19 cellular contexts compared by ENCODE assay signal in genomic region chr2:128584296-128584900, GRCh38.
DNase-seq lines count a peak whose midpoint lies in the region; ATAC-seq, FAIRE-seq and TF ChIP-seq lines count a peak whose summit lies in the region.
"Had no signal": no experiment of that assay in that cellular context is flagged by ENCODE, and none has a peak within 500 bp of the region (broad histone marks: within the 10 kb centered on the region; RNA-seq: fewer than 3 reads in every experiment).

No MANE protein-coding gene starts in this region.

- no peak overlapping the region for H2BK15ac ChIP-seq in neuronal stem cell (ENCODE audit: low read length)

- TF ChIP-seq POLR2A in esophagus muscularis mucosa (IDR thresholded peaks at IDR 0.05; ENCODE audit: low read depth): no peak

- peak; percentile 57 for FAIRE-seq in HTR-8/SVneo (lab: Jason Lieb, UNC)

- H3K9ac ChIP-seq in neuronal stem cell (ENCODE audit: low read depth, low read length, poor library complexity): peak overlapping the region; percentile 38

- H2BK12ac ChIP-seq in neuronal stem cell (ENCODE audit: low read length): no peak overlapping the region

- H3K9me3 ChIP-seq in esophagus muscularis mucosa (peaks cover 0 to 5% (median 0%) of the 10 kb centered on the region in 4 donors), neuronal stem cell (replicated peaks in 1 of 2; ENCODE audit: control insufficient read depth in 2 of 2, insufficient read depth in 1 of 2, low read depth in 1 of 2, low read length in 2 of 2) (peaks cover 3 to 11% of the 10 kb centered on the region in 2 donors), MG63 (peaks cover 12% of the 10 kb centered on the region)
- H3K9me3 ChIP-seq: stomach had no signal

- TF ChIP-seq CTCF in AG09309 (IDR thresholded peaks at IDR 0.05; ENCODE audit: control insufficient read depth, insufficient read depth, low read depth, low read length, missing control alignments): no peak
- no peak for TF ChIP-seq CTCF in esophagus muscularis mucosa (IDR thresholded peaks at IDR 0.05)

- TF ChIP-seq EP300 in esophagus muscularis mucosa (IDR thresholded peaks at IDR 0.05): no peak

- no peak overlapping the region for H2BK5ac ChIP-seq in neuronal stem cell (ENCODE audit: low read length)

- no peak overlapping the region for H2AFZ ChIP-seq in neuronal stem cell (ENCODE audit: low read length)
- H2AFZ ChIP-seq: PC-9 had no signal

- peaks cover 0 to 4% (median 0%) of the 10 kb centered on the region in 4 donors for H3K27me3 ChIP-seq in esophagus muscularis mucosa
- peaks cover 0 to 2% (median 0%) of the 10 kb centered on the region in 3 experiments for H3K27me3 ChIP-seq in neuronal stem cell (ENCODE audit: control insufficient read depth in 3 of 3, insufficient read depth in 3 of 3, low read depth in 1 of 3, low read length in 3 of 3)
- no peaks in the 10 kb centered on the region for H3K27me3 ChIP-seq in MG63
- H3K27me3 ChIP-seq: stomach had no signal

- DNase-seq in AG09309 (ENCODE audit: low read depth) (peak; percentile 66), HTR-8/SVneo (ENCODE audit: insufficient read length, low spot score) (no peak), esophagus muscularis mucosa (ENCODE audit: extremely low spot score) (peak; percentile 45), neuronal stem cell (ENCODE audit: low spot score) (no peak), MG63 (no peak), GM19238 (ENCODE audit: insufficient read length, low spot score) (no peak), NCI-H748 (lab: John Stamatoyannopoulos, UW; ENCODE audit: unreplicated experiment) (no peak)
- DNase-seq: activated CD4-positive, alpha-beta T cell treated with anti-CD3 and anti-CD28 coated beads, Interleukin-2, amount 10 ng/mL, durations not matched to agents 7 days and 5 days; effector CD8-positive, alpha-beta T cell; immature natural killer cell; KBM-7; NCI-H774; PC-9; psoas muscle; stimulated activated CD4-positive, alpha-beta T cell treated with anti-CD3 and anti-CD28 coated beads, Interleukin-15, amount 100 ng/mL, for 24 hours; stomach had no signal

- H3K4me3 ChIP-seq in AG09309 (ENCODE audit: control insufficient read depth, low read depth, low read length): no peak overlapping the region
- H3K4me3 ChIP-seq in esophagus muscularis mucosa: no peak overlapping the region
- H3K4me3 ChIP-seq in neuronal stem cell (ENCODE audit: low read length in 2 of 2): no peak overlapping the region
- H3K4me3 ChIP-seq in MG63: no peak overlapping the region
- H3K4me3 ChIP-seq: PC-9, psoas muscle, stomach had no signal

- H4K91ac ChIP-seq in neuronal stem cell (ENCODE audit: low read depth, low read length, poor library complexity): no peak overlapping the region

- H3K4me2 ChIP-seq in neuronal stem cell (ENCODE audit: insufficient read depth, low read length, poor library complexity, severe bottlenecking): no peak overlapping the region
- H3K4me2 ChIP-seq: PC-9 had no signal

- no peak overlapping the region for H4K8ac ChIP-seq in neuronal stem cell (ENCODE audit: low read depth, low read length)

- H3K27ac ChIP-seq in esophagus muscularis mucosa (replicated peaks in 1 of 4) (no peak overlapping the region), neuronal stem cell (replicated peaks; ENCODE audit: low read length) (no peak overlapping the region)
- H3K27ac ChIP-seq: PC-9, psoas muscle, stomach had no signal

- no peak overlapping the region for H3K4ac ChIP-seq in neuronal stem cell (ENCODE audit: low read length)

- H2AK5ac ChIP-seq in neuronal stem cell (ENCODE audit: low read depth, low read length): no peak overlapping the region

- H3K36me3 ChIP-seq in esophagus muscularis mucosa: no peaks in the 10 kb centered on the region
- H3K36me3 ChIP-seq in neuronal stem cell (replicated peaks in 1 of 2; ENCODE audit: control insufficient read depth in 2 of 2, insufficient read depth in 2 of 2, low read length in 2 of 2): peaks cover 0 to 2% of the 10 kb centered on the region in 2 donors
- H3K36me3 ChIP-seq in MG63: no peaks in the 10 kb centered on the region
- H3K36me3 ChIP-seq: stomach had no signal

- no peak for ATAC-seq in HG02623 (IDR thresholded peaks at IDR 0.05; ENCODE audit: unreplicated experiment)
- ATAC-seq: activated naive CD4-positive, alpha-beta T cell treated with anti-CD3 and anti-CD28 coated beads, Interleukin-2, amount 50 U/mL, for 72 hours; natural killer cell treated with Interleukin-12 subunit alpha and Interleukin-12 subunit beta and Interleukin-15 and Interleukin-18, amount 100 ng/mL, for 72 hours; psoas muscle had no signal

- 80% methylated on average over 9 of the region's 9 CpGs for WGBS in esophagus muscularis mucosa
- WGBS in neuronal stem cell (ENCODE audit: extremely low coverage in 2 of 2, insufficient read length in 2 of 2, insufficient replicate concordance in 1 of 2), 2 donors: 100% methylated on average over 1 to 6 of the region's 9 CpGs

- no peaks in the 10 kb centered on the region for H3K79me1 ChIP-seq in neuronal stem cell (ENCODE audit: low read depth, low read length)

- no peak overlapping the region for H2BK120ac ChIP-seq in neuronal stem cell (ENCODE audit: low read depth, low read length)

- intact Hi-C loops in esophagus muscularis mucosa (cut with DNase I): no loop called here

- H3K4me1 ChIP-seq in esophagus muscularis mucosa: no peaks in the 10 kb centered on the region
- no peaks in the 10 kb centered on the region for H3K4me1 ChIP-seq in neuronal stem cell (ENCODE audit: control insufficient read depth in 2 of 2, insufficient read depth in 1 of 2, low read depth in 1 of 2, low read length in 2 of 2)
- H3K4me1 ChIP-seq: psoas muscle, stomach had no signal

- H3K18ac ChIP-seq in neuronal stem cell (ENCODE audit: low read length): no peak overlapping the region

- H3K14ac ChIP-seq in neuronal stem cell (ENCODE audit: low read length): no peak overlapping the region

- H3K23ac ChIP-seq in neuronal stem cell (ENCODE audit: low read depth, low read length, poor library complexity): no peak overlapping the region

Comparison
In these comparisons a context has a peak if more than half of its experiments do, and no peak if none do; other contexts are left out.
1. DNase-seq: peak in AG09309 (single experiment) and esophagus muscularis mucosa (single experiment); none in HTR-8/SVneo (single experiment), neuronal stem cell (single experiment), MG63 (single experiment), GM19238 (single experiment) and NCI-H748 (single experiment).